10 cellular contexts compared by ENCODE assay signal in the genomic region with DNA sequence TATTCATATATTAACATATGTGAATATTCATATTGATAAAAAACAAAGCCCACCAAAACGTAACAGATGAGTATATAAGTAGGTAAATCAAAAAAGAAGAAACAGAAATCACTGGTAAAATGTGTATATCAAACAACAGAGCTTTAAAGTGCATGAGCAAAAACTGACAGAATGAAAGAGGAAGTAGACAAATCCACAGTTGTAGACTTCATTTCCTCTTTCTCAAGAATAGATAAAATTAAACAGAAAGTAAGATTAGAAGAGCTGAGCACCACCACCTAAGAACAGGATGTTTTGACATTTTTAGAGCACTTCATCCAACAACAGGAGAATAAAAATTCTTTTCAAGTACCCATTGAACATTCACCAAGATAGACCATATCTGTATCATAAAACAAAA.
DNase-seq lines count a peak whose midpoint lies in the region; ATAC-seq and TF ChIP-seq lines count a peak whose summit lies in the region.
"Had no signal": no experiment of that assay in that cellular context is flagged by ENCODE, and none has a peak within 500 bp of the region (broad histone marks: within the 10 kb centered on the region; RNA-seq: fewer than 3 reads in every experiment).

No MANE protein-coding gene starts in this region.

- ATAC-seq in HG03095 (IDR thresholded peaks at IDR 0.05; ENCODE audit: unreplicated experiment) (peak; percentile 96), T-cell (replicated peaks in 1 of 4) (peak; percentile 85 to 97 (median 96))
- ATAC-seq: left cardiac atrium had no signal

- no peaks in the 10 kb centered on the region for H3K27me3 Mint-ChIP-seq in T-cell

- DNase-seq in T-cell (no peak), NCI-H1092 treated with DMSO at 0.1 percent for 48 hours (lab: John Stamatoyannopoulos, UW) (no peak), amniotic stem cell (lab: John Stamatoyannopoulos, UW) (no peak), T-helper 9 cell (no peak)
- DNase-seq in activated CD4-positive, alpha-beta T cell treated with anti-CD3 and anti-CD28 coated beads, Interleukin-2, amount 50 U/mL, for 4 hours = no peak
- DNase-seq: left cardiac atrium, NCI-H1417 treated with DMSO at 0.1 percent for 48 hours had no signal

- no peaks in the 10 kb centered on the region for H3K79me2 ChIP-seq in ACC112 (ENCODE audit: control insufficient read depth, insufficient read depth, low read length, unreplicated experiment)

- peak overlapping the region; percentile 48 to 63 (median 57) for H3K4me3 Mint-ChIP-seq in T-cell

- POLR2A ChIA-PET in T-cell (lab: Charles Lee) = interaction anchor here in 1 of 2 donors (0.7 kb wide), 1 partner anchor 1078 kb away, joined by 3 read pairs; no protein-coding TSS in a partner anchor

- H3K36me3 ChIP-seq in ACC112 (ENCODE audit: insufficient read depth, low read length) = no peaks in the 10 kb centered on the region

- H3K27ac ChIP-seq in ACC112 (ENCODE audit: low read depth, low read length) = no peak overlapping the region

- no peak overlapping the region for H3K4me3 ChIP-seq in ACC112 (ENCODE audit: low read depth, low read length)

- peak; percentile 14 for TF ChIP-seq POLR2A in GM19099 (IDR thresholded peaks at IDR 0.05; ENCODE audit: extremely low read depth, insufficient read length, low read depth)

- no peaks in the 10 kb centered on the region for H3K36me3 Mint-ChIP-seq in T-cell

- CTCF ChIA-PET in T-cell (lab: Charles Lee) = no interaction called here

- peak overlapping the region; percentile 14 for H2AFZ ChIP-seq in ACC112 (ENCODE audit: low read length, unreplicated experiment)

- peak overlapping the region; percentile 89 to 93 for H3K27ac Mint-ChIP-seq in T-cell

- H3K4me1 Mint-ChIP-seq in T-cell = peaks cover 29 to 40% (median 30%) of the 10 kb centered on the region in 3 donors

- no peaks in the 10 kb centered on the region for H3K9me3 Mint-ChIP-seq in T-cell

- no peaks in the 10 kb centered on the region for H3K4me1 ChIP-seq in ACC112 (ENCODE audit: control insufficient read depth, insufficient read depth, low read length, unreplicated experiment)

- no peaks in the 10 kb centered on the region for H3K27me3 ChIP-seq in ACC112 (ENCODE audit: insufficient read depth, low read length)
